In the genomic region with DNA sequence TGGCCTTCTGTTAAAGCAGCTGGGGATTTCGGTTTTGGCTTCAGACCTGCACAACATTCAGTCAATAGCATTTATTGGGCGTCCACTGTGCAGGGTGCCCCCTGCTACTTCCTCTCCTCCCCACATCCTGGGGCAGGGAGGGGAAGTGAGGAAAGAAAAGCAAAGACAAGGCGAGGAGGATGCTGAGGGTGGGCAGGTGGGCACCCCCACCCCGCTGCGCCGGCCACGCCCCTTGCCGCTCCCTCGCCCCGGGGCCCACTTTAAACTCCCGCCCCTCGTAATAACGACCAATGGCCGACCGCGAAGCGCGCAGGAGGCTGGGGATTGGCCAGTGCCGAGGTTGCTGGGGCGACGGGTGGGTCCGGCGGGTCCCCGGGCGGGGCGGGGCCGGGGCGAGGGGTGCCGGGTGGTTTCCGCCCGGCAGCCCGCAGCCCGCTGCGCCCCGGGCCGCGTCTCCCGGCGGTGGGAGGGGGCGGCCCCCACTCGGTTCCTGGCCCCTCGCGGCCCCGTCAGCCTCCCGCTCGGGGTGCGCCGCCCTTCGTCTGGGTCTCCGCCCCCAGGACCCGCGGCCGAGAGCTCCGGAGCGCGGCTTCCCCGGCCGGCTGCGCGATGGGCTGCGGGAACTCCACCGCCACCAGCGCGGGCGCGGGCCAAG, we compare ENCODE assay signal across 8 cellular contexts. TPM values are rescaled to one million over a fixed set of nuclear protein-coding genes. Genes with fewer than 3 reads are reported as not detected.
A peak's percentile ranks its signal among the peaks of the same experiment; 100 is the strongest.
DNase-seq lines count a peak whose midpoint lies in the region; ATAC-seq and TF ChIP-seq lines count a peak whose summit lies in the region.

A gene (plus strand): TSS at position 409 of the 655 bp plus-strand sequence. CDS start 201 bp downstream, at position 610.

- peaks cover 12 to 20% (median 14%) of the 10 kb centered on the region in 3 donors for H3K27me3 Mint-ChIP-seq in CD14-positive monocyte (ENCODE audit: low read depth in 3 of 3)

- H3K4me3 ChIP-seq in dorsolateral prefrontal cortex (peak within 1 kb of the TSS; percentile 43 to 87 (median 75)), lower leg skin (ENCODE audit: low read depth, poor library complexity, severe bottlenecking) (peak within 1 kb of the TSS; percentile 4)

- DNase-seq in CD14-positive monocyte (ENCODE audit: low spot score) (peak; percentile 46), NCI-H526 treated with DMSO at 0.1 percent for 48 hours (lab: John Stamatoyannopoulos, UW) (peak; percentile 60), dorsolateral prefrontal cortex (peak; percentile 49 to 81 (median 64)), lower leg skin (ENCODE audit: low spot score in 2 of 2) (peak; percentile 48 to 94)
- peak; percentile 67 to 69 for DNase-seq in activated CD4-positive, alpha-beta T cell treated with anti-CD3 and anti-CD28 coated beads, Interleukin-2, amount 50 U/mL, for 4 hours
- peak; percentile 75 to 84 for DNase-seq in stimulated activated CD4-positive, alpha-beta T cell treated with anti-CD3 and anti-CD28 coated beads, Interleukin-4, amount 100 ng/mL, for 48 hours (ENCODE audit: low read depth in 2 of 2)

- no peaks in the 10 kb centered on the region for H3K9me3 Mint-ChIP-seq in CD14-positive monocyte

- WGBS in lower leg skin, 2 donors, result 0% methylated on average over 15 to 25 of the region's 66 CpGs

- no peaks in the 10 kb centered on the region for H3K36me3 Mint-ChIP-seq in CD14-positive monocyte

- peak within 1 kb of the TSS in 2 of 7 donors; percentile 33 to 59 for H3K27ac Mint-ChIP-seq in CD14-positive monocyte

- TF ChIP-seq POLR2A in lower leg skin (IDR thresholded peaks at IDR 0.05), result no peak

- H3K27me3 ChIP-seq in dorsolateral prefrontal cortex, result no peaks in the 10 kb centered on the region

- peaks cover 16% of the 10 kb centered on the region for H3K4me1 Mint-ChIP-seq in CD14-positive monocyte

- H3K4me3 Mint-ChIP-seq in CD14-positive monocyte, result peak within 1 kb of the TSS; percentile 82 to 91

- H3K27ac ChIP-seq in dorsolateral prefrontal cortex, result peak within 1 kb of the TSS in 8 of 59 donors; percentile 6 to 68 (median 34)

- intact Hi-C loops in CD14-positive monocyte (cut with micrococcal nuclease) (no loop called here), dorsolateral prefrontal cortex (cut with DNase I) (no loop called here), lower leg skin (cut with DNase I; ENCODE audit: low total_unique reads) (no loop called here)

- TF ChIP-seq CTCF in CD14-positive monocyte (IDR thresholded peaks at IDR 0.05) (no peak), dorsolateral prefrontal cortex (IDR thresholded peaks at IDR 0.05 in 54 of 56, conservative IDR thresholded peaks at IDR 0.05 in 2 of 56; ENCODE audit: low read depth in 1 of 56, partially characterized antibody in 56 of 56) (no peak), lower leg skin (IDR thresholded peaks at IDR 0.05) (no peak)

- ATAC-seq in GM19372 (IDR thresholded peaks at IDR 0.05; ENCODE audit: low read depth, unreplicated experiment) (peak; percentile 85), HG03469 (IDR thresholded peaks at IDR 0.05; ENCODE audit: unreplicated experiment) (peak; percentile 76)

RNA-seq across cellular contexts. Expression of the gene that starts here (rescaled TPM):
- under 1 TPM; 0.73 TPM for polyA plus RNA-seq in CD14-positive monocyte
- total RNA-seq in dorsolateral prefrontal cortex (10 to 100 TPM in 36 of 120 experiments, 1 to 10 TPM in 83, under 1 TPM in 1; 0.75 to 20.4 (median 7.7) TPM), lower leg skin (10 to 100 TPM; 13.2 to 24.3 (median 15.4) TPM)

Comparison
In these comparisons a context has a peak if more than half of its experiments do, and no peak if none do; other contexts are left out.
1. Peak in DNase-seq in CD14-positive monocyte; RNA of the gene not detected or under 1 TPM.